Comparison of ENCODE assay signal across 1 cellular context in genomic region chr11:10460611-10461275, GRCh38.
TF ChIP-seq lines count a peak whose summit lies in the region.

No MANE protein-coding gene starts in this region.

TF ChIP-seq in GM12878, 131 proteins besides CTCF, POLR2A, EP300 and RAD21 (continued from another document):
- TF ChIP-seq DPF2 (IDR thresholded peaks at IDR 0.05) (peak; percentile 39; the same call in 1 of the 2 replicates), EED (IDR thresholded peaks at IDR 0.05; ENCODE audit: low read depth) (no peak), RELA (IDR thresholded peaks at IDR 0.05; ENCODE audit: borderline replicate concordance, partially characterized antibody) (no peak), ZZZ3 (IDR thresholded peaks at IDR 0.05; ENCODE audit: control insufficient read depth, insufficient read length, low read depth) (no peak), MAX (IDR thresholded peaks at IDR 0.05; ENCODE audit: low read depth, low read length) (no peak)
- TF ChIP-seq, protein P1, sequence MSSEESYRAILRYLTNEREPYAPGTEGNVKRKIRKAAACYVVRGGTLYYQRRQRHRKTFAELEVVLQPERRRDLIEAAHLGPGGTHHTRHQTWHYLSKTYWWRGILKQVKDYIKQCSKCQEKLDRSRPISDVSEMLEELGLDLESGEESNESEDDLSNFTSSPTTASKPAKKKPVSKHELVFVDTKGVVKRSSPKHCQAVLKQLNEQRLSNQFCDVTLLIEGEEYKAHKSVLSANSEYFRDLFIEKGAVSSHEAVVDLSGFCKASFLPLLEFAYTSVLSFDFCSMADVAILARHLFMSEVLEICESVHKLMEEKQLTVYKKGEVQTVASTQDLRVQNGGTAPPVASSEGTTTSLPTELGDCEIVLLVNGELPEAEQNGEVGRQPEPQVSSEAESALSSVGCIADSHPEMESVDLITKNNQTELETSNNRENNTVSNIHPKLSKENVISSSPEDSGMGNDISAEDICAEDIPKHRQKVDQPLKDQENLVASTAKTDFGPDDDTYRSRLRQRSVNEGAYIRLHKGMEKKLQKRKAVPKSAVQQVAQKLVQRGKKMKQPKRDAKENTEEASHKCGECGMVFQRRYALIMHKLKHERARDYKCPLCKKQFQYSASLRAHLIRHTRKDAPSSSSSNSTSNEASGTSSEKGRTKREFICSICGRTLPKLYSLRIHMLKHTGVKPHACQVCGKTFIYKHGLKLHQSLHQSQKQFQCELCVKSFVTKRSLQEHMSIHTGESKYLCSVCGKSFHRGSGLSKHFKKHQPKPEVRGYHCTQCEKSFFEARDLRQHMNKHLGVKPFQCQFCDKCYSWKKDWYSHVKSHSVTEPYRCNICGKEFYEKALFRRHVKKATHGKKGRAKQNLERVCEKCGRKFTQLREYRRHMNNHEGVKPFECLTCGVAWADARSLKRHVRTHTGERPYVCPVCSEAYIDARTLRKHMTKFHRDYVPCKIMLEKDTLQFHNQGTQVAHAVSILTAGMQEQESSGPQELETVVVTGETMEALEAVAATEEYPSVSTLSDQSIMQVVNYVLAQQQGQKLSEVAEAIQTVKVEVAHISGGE (CRISPR knock-in tag; IDR thresholded peaks at IDR 0.05): no peak
- TF ChIP-seq, protein P2, sequence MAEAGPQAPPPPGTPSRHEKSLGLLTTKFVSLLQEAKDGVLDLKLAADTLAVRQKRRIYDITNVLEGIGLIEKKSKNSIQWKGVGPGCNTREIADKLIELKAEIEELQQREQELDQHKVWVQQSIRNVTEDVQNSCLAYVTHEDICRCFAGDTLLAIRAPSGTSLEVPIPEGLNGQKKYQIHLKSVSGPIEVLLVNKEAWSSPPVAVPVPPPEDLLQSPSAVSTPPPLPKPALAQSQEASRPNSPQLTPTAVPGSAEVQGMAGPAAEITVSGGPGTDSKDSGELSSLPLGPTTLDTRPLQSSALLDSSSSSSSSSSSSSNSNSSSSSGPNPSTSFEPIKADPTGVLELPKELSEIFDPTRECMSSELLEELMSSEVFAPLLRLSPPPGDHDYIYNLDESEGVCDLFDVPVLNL (IDR thresholded peaks at IDR 0.05; ENCODE audit: low read depth, low read length): no peak
